Comparison of ENCODE assay signal across 1 cellular context in genomic region chr9:109769250-109769649, GRCh38.
TF ChIP-seq lines count a peak whose summit lies in the region.

No MANE protein-coding gene starts in this region.

TF ChIP-seq in HEK293, 187 proteins besides CTCF, POLR2A, EP300 and RAD21 (continued from another document):
- TF ChIP-seq, protein P1, sequence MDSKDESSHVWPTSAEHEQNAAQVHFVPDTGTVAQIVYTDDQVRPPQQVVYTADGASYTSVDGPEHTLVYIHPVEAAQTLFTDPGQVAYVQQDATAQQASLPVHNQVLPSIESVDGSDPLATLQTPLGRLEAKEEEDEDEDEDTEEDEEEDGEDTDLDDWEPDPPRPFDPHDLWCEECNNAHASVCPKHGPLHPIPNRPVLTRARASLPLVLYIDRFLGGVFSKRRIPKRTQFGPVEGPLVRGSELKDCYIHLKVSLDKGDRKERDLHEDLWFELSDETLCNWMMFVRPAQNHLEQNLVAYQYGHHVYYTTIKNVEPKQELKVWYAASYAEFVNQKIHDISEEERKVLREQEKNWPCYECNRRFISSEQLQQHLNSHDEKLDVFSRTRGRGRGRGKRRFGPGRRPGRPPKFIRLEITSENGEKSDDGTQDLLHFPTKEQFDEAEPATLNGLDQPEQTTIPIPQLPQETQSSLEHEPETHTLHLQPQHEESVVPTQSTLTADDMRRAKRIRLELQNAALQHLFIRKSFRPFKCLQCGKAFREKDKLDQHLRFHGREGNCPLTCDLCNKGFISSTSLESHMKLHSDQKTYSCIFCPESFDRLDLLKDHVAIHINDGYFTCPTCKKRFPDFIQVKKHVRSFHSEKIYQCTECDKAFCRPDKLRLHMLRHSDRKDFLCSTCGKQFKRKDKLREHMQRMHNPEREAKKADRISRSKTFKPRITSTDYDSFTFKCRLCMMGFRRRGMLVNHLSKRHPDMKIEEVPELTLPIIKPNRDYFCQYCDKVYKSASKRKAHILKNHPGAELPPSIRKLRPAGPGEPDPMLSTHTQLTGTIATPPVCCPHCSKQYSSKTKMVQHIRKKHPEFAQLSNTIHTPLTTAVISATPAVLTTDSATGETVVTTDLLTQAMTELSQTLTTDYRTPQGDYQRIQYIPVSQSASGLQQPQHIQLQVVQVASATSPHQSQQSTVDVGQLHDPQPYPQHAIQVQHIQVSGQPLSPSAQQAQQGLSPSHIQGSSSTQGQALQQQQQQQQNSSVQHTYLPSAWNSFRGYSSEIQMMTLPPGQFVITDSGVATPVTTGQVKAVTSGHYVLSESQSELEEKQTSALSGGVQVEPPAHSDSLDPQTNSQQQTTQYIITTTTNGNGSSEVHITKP (tag by site-specific recombination; IDR thresholded peaks at IDR 0.05), result peak; percentile 23; the same call in 1 of the 2 replicates
- TF ChIP-seq ZNF335 (tag by site-specific recombination; conservative IDR thresholded peaks at IDR 0.05), result peak; percentile 18; the same call in 1 of the 2 replicates
- TF ChIP-seq ZNF366 (tag by site-specific recombination; conservative IDR thresholded peaks at IDR 0.05), result peak; percentile 47; the same call in 1 of the 2 replicates
- 0 out of 2 replicates have a peak, but pooled peaks have one; percentile 29 for TF ChIP-seq ZEB2 (tag by site-specific recombination; IDR thresholded peaks at IDR 0.05)
- TF ChIP-seq, protein P2, sequence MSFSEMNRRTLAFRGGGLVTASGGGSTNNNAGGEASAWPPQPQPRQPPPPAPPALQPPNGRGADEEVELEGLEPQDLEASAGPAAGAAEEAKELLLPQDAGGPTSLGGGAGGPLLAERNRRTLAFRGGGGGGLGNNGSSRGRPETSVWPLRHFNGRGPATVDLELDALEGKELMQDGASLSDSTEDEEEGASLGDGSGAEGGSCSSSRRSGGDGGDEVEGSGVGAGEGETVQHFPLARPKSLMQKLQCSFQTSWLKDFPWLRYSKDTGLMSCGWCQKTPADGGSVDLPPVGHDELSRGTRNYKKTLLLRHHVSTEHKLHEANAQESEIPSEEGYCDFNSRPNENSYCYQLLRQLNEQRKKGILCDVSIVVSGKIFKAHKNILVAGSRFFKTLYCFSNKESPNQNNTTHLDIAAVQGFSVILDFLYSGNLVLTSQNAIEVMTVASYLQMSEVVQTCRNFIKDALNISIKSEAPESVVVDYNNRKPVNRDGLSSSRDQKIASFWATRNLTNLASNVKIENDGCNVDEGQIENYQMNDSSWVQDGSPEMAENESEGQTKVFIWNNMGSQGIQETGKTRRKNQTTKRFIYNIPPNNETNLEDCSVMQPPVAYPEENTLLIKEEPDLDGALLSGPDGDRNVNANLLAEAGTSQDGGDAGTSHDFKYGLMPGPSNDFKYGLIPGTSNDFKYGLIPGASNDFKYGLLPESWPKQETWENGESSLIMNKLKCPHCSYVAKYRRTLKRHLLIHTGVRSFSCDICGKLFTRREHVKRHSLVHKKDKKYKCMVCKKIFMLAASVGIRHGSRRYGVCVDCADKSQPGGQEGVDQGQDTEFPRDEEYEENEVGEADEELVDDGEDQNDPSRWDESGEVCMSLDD (tag by site-specific recombination; IDR thresholded peaks at IDR 0.05), result no peak
- TF ChIP-seq ZNF600 (tag by site-specific recombination; IDR thresholded peaks at IDR 0.05), result 0 out of 2 replicates have a peak, but pooled peaks have one; percentile 21
- TF ChIP-seq ZNF677 (tag by site-specific recombination; IDR thresholded peaks at IDR 0.05), result no peak
- TF ChIP-seq ZNF629 (tag by site-specific recombination; IDR thresholded peaks at IDR 0.05), result peak; percentile 55; the same call in 1 of the 2 replicates
- peak; percentile 47 for TF ChIP-seq ZNF692 (tag by site-specific recombination; IDR thresholded peaks at IDR 0.05)
